ENCODE assay signal across 1 cellular context in genomic region chr9:133708770-133709611, GRCh38.
TF ChIP-seq lines count a peak whose summit lies in the region.

No MANE protein-coding gene starts in this region.

TF ChIP-seq in WTC11, 78 proteins besides CTCF, POLR2A, EP300 and RAD21 (continued from another document):
- TF ChIP-seq PRDM15 (CRISPR knock-in tag; IDR thresholded peaks at IDR 0.05) (no peak), ATF3 (CRISPR knock-in tag; conservative IDR thresholded peaks at IDR 0.05) (no peak), RORB (CRISPR knock-in tag; IDR thresholded peaks at IDR 0.05) (no peak), ZNF232 (CRISPR knock-in tag; IDR thresholded peaks at IDR 0.05) (no peak)
TF ChIP-seq in WTC11: peak in this region for 0.
